Comparison of ENCODE assay signal across 16 cellular contexts in genomic region chr7:20164420-20165145, GRCh38.
DNase-seq lines count a peak whose midpoint lies in the region; TF ChIP-seq lines count a peak whose summit lies in the region.
"Had no signal": no experiment of that assay in that cellular context is flagged by ENCODE, and none has a peak within 500 bp of the region (broad histone marks: within the 10 kb centered on the region; RNA-seq: fewer than 3 reads in every experiment).

No MANE protein-coding gene starts in this region.

- no peaks in the 10 kb centered on the region for H3K36me3 ChIP-seq in SK-N-MC (ENCODE audit: insufficient read depth, low read length)
- H3K36me3 ChIP-seq: cardiac muscle cell, gastroesophageal sphincter, right atrium auricular region had no signal

- H3K9ac ChIP-seq in SK-N-MC (ENCODE audit: insufficient read length), result no peak overlapping the region

- H3K4me3 ChIP-seq in AG09309 (ENCODE audit: control insufficient read depth, low read depth, low read length), result no peak overlapping the region
- no peak overlapping the region; the same call in 1 of the 2 replicates for H3K4me3 ChIP-seq in SK-N-MC
- no peak overlapping the region for H3K4me3 ChIP-seq in fibroblast of pulmonary artery (replicated peaks; ENCODE audit: low read depth, low read length)
- H3K4me3 ChIP-seq: cardiac muscle cell, gastroesophageal sphincter, right atrium auricular region had no signal

- H3K27ac ChIP-seq in SK-N-MC, result peak overlapping the region; percentile 12; the same call in 1 of the 2 replicates
- H3K27ac ChIP-seq: cardiac muscle cell had no signal

- no peak for TF ChIP-seq CTCF in AG09309 (IDR thresholded peaks at IDR 0.05; ENCODE audit: control insufficient read depth, insufficient read depth, low read depth, low read length, missing control alignments)
- no peak for TF ChIP-seq CTCF in fibroblast of pulmonary artery (IDR thresholded peaks at IDR 0.05; ENCODE audit: low read length, missing control alignments)

- H3K9me3 ChIP-seq in SK-N-MC (ENCODE audit: low read depth, low read length), result no peaks in the 10 kb centered on the region
- H3K9me3 ChIP-seq: gastroesophageal sphincter, right atrium auricular region had no signal

- DNase-seq in AG09309 (ENCODE audit: low read depth) (peak; percentile 77), GM04504 (ENCODE audit: low read depth) (peak; percentile 60), SK-N-MC (ENCODE audit: low read depth, low spot score) (peak; percentile 51), fibroblast of pulmonary artery (ENCODE audit: low read depth) (peak; percentile 66), DMS53 (lab: John Stamatoyannopoulos, UW) (no peak), DMS153 treated with DMSO at 0.1 percent for 48 hours (lab: John Stamatoyannopoulos, UW; ENCODE audit: unreplicated experiment) (no peak), NAMALWA (ENCODE audit: low spot score) (no peak), RKO (ENCODE audit: low spot score) (no peak)
- DNase-seq: activated naive CD4-positive, alpha-beta T cell treated with anti-CD3 and anti-CD28 coated beads for 36 hours; DMS153; effector CD8-positive, alpha-beta T cell; NCI-H2029; stimulated activated CD4-positive, alpha-beta T cell treated with anti-CD3 and anti-CD28 coated beads, Interleukin-4, amount 100 ng/mL, for 1 hour had no signal

Comparison
In these comparisons a context has a peak if more than half of its experiments do, and no peak if none do; other contexts are left out.
1. DNase-seq: peak in AG09309 (single experiment), GM04504 (single experiment), SK-N-MC (single experiment) and fibroblast of pulmonary artery (single experiment); none in DMS53 (single experiment), DMS153 treated with DMSO at 0.1 percent for 48 hours (single experiment), NAMALWA (single experiment) and RKO (single experiment).